Comparison of ENCODE assay signal across 2 cellular contexts in the genomic region with DNA sequence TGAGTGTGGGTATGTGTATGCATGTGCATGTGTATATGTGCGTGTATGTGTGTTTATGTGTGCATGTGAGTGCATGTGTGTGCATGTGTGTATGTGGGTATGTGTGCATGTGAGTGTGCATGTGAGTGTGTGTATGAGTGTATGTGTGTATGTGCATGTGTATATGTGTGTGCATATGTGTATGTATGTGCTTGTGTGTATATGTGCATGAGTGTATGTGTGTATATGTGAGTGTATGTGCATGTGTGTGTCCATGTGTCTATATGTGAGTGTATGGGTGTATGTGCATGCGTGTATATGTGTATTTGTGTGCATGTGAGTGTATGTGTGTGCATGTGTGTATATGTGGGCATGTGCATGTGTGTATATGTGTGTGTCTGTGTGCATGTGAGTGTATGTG.
TF ChIP-seq lines count a peak whose summit lies in the region.

No MANE protein-coding gene starts in this region.

TF ChIP-seq in HEK293, 187 proteins besides CTCF, POLR2A, EP300 and RAD21:
- TF ChIP-seq, protein P1, sequence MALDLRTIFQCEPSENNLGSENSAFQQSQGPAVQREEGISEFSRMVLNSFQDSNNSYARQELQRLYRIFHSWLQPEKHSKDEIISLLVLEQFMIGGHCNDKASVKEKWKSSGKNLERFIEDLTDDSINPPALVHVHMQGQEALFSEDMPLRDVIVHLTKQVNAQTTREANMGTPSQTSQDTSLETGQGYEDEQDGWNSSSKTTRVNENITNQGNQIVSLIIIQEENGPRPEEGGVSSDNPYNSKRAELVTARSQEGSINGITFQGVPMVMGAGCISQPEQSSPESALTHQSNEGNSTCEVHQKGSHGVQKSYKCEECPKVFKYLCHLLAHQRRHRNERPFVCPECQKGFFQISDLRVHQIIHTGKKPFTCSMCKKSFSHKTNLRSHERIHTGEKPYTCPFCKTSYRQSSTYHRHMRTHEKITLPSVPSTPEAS (tag by site-specific recombination; IDR thresholded peaks at IDR 0.05) = peak; percentile 72
- TF ChIP-seq, protein P2, sequence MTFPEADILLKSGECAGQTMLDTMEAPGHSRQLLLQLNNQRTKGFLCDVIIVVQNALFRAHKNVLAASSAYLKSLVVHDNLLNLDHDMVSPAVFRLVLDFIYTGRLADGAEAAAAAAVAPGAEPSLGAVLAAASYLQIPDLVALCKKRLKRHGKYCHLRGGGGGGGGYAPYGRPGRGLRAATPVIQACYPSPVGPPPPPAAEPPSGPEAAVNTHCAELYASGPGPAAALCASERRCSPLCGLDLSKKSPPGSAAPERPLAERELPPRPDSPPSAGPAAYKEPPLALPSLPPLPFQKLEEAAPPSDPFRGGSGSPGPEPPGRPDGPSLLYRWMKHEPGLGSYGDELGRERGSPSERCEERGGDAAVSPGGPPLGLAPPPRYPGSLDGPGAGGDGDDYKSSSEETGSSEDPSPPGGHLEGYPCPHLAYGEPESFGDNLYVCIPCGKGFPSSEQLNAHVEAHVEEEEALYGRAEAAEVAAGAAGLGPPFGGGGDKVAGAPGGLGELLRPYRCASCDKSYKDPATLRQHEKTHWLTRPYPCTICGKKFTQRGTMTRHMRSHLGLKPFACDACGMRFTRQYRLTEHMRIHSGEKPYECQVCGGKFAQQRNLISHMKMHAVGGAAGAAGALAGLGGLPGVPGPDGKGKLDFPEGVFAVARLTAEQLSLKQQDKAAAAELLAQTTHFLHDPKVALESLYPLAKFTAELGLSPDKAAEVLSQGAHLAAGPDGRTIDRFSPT (tag by site-specific recombination; IDR thresholded peaks at IDR 0.05) = no peak
- TF ChIP-seq ZNF266 (tag by site-specific recombination; IDR thresholded peaks at IDR 0.05; ENCODE audit: low read depth) (no peak), YY1 (tag by site-specific recombination; IDR thresholded peaks at IDR 0.05) (no peak), ZNF391 (tag by site-specific recombination; IDR thresholded peaks at IDR 0.05; ENCODE audit: borderline replicate concordance, low read depth) (no peak)
- TF ChIP-seq, protein P3, sequence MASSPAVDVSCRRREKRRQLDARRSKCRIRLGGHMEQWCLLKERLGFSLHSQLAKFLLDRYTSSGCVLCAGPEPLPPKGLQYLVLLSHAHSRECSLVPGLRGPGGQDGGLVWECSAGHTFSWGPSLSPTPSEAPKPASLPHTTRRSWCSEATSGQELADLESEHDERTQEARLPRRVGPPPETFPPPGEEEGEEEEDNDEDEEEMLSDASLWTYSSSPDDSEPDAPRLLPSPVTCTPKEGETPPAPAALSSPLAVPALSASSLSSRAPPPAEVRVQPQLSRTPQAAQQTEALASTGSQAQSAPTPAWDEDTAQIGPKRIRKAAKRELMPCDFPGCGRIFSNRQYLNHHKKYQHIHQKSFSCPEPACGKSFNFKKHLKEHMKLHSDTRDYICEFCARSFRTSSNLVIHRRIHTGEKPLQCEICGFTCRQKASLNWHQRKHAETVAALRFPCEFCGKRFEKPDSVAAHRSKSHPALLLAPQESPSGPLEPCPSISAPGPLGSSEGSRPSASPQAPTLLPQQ (tag by site-specific recombination; IDR thresholded peaks at IDR 0.05) = no peak
- TF ChIP-seq, protein P4, sequence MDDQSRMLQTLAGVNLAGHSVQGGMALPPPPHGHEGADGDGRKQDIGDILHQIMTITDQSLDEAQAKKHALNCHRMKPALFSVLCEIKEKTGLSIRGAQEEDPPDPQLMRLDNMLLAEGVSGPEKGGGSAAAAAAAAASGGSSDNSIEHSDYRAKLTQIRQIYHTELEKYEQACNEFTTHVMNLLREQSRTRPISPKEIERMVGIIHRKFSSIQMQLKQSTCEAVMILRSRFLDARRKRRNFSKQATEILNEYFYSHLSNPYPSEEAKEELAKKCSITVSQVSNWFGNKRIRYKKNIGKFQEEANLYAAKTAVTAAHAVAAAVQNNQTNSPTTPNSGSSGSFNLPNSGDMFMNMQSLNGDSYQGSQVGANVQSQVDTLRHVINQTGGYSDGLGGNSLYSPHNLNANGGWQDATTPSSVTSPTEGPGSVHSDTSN (CRISPR knock-in tag; IDR thresholded peaks at IDR 0.05) = no peak

TF ChIP-seq in K562, 482 proteins besides CTCF, POLR2A, EP300 and RAD21:
- TF ChIP-seq STAT5A (IDR thresholded peaks at IDR 0.05; ENCODE audit: borderline replicate concordance, low read length) = no peak
- no peak for TF ChIP-seq ZNF75A (CRISPR knock-in tag; IDR thresholded peaks at IDR 0.05)
- TF ChIP-seq NBN (IDR thresholded peaks at IDR 0.05; ENCODE audit: low read depth) = no peak
- TF ChIP-seq YY1 (IDR thresholded peaks at IDR 0.05; ENCODE audit: borderline replicate concordance in 1 of 3, control insufficient read depth in 1 of 3, extremely low read depth in 1 of 3, insufficient read depth in 3 of 3, insufficient read length in 1 of 3, insufficient replicate concordance in 2 of 3, low read depth in 1 of 3, low read length in 2 of 3) = no peak
- TF ChIP-seq KDM1A (IDR thresholded peaks at IDR 0.05) = peak in 1 of 2 experiments; percentile 68; a peak in 1 of 4 replicates
- no peak for TF ChIP-seq ZNF274 (IDR thresholded peaks at IDR 0.05; ENCODE audit: borderline replicate concordance, low read depth, low read length)
- peak; percentile 75; the same call in 1 of the 2 replicates for TF ChIP-seq TSC22D4 (tag; IDR thresholded peaks at IDR 0.05)
- TF ChIP-seq, protein P5, sequence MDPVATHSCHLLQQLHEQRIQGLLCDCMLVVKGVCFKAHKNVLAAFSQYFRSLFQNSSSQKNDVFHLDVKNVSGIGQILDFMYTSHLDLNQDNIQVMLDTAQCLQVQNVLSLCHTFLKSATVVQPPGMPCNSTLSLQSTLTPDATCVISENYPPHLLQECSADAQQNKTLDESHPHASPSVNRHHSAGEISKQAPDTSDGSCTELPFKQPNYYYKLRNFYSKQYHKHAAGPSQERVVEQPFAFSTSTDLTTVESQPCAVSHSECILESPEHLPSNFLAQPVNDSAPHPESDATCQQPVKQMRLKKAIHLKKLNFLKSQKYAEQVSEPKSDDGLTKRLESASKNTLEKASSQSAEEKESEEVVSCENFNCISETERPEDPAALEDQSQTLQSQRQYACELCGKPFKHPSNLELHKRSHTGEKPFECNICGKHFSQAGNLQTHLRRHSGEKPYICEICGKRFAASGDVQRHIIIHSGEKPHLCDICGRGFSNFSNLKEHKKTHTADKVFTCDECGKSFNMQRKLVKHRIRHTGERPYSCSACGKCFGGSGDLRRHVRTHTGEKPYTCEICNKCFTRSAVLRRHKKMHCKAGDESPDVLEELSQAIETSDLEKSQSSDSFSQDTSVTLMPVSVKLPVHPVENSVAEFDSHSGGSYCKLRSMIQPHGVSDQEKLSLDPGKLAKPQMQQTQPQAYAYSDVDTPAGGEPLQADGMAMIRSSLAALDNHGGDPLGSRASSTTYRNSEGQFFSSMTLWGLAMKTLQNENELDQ (CRISPR knock-in tag; IDR thresholded peaks at IDR 0.05; ENCODE audit: borderline replicate concordance) = no peak
